In the genomic region with DNA sequence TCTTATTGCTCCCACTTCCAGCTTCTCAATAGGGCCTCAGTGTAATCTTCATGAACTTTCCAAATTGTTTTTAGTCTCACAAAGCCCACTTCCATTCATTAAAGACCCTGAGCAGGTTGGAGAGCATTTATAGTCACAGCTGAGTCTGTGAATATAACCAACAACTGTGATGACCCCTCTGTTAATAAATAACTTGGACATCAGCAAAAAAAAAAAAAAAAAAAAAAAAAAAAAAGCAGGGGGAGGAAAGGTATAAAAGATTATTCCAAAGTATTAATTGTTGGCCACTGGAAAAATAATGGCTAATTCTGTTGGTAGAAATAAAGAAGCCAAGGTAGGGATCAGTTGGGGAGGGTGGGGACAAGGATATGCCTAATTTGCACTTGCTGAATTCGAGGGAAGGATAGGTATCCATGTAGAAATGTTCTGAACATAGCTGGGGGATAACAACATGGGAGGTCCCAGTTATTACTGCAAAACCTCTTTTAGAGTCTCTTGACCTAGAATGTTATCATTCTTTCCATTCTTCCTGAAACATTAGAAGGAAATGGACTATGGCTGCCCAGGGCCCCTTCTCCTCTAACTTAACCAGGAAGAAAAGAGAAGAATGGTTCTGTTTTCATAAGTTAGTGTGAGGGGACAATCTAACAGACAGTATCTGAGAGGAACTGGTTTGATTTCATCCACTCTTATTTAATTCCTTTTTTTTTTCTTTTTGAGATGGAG, we compare ENCODE assay signal across 8 cellular contexts.
"Had no signal": no experiment of that assay in that cellular context is flagged by ENCODE, and none has a peak within 500 bp of the region (broad histone marks: within the 10 kb centered on the region; RNA-seq: fewer than 3 reads in every experiment).

No MANE protein-coding gene starts in this region.

- H3K4me3 ChIP-seq: esophagus squamous epithelium, tibial artery, vagina had no signal

- H3K27ac Mint-ChIP-seq: activated T-helper 1 cell treated with anti-CD3 and anti-CD28 coated beads, Interleukin-12 subunit alpha, Interleukin-12 subunit beta, Interleukin-2, Interleukin-4 antibody, amounts not matched to agents 30 ng/mL and 10 ng/mL and 1 ng/mL, durations not matched to agents 14 hours and 24 hours and 36 hours; nephron progenitor cell had no signal

- H3K36me3 ChIP-seq: esophagus squamous epithelium, tibial artery, vagina had no signal

- H3K27me3 ChIP-seq: esophagus squamous epithelium, tibial artery, vagina had no signal

- ATAC-seq: left colon had no signal

- H3K27ac ChIP-seq: esophagus squamous epithelium, tibial artery, vagina had no signal

- DNase-seq: esophagus squamous epithelium, foreskin fibroblast, left colon, nephron progenitor cell, tibial artery had no signal

- H3K9me3 ChIP-seq: esophagus squamous epithelium, tibial artery, vagina had no signal

- H3K4me3 Mint-ChIP-seq: activated T-helper 1 cell treated with anti-CD3 and anti-CD28 coated beads, Interleukin-12 subunit alpha, Interleukin-12 subunit beta, Interleukin-2, Interleukin-4 antibody, amounts not matched to agents 30 ng/mL and 10 ng/mL and 1 ng/mL, durations not matched to agents 14 hours and 24 hours and 36 hours; nephron progenitor cell had no signal

- FAIRE-seq: endometrium had no signal
